Comparison of ENCODE assay signal across 8 cellular contexts in genomic region chr2:45649457-45649854, GRCh38. TPM values are rescaled to one million over a fixed set of nuclear protein-coding genes. Genes with fewer than 3 reads are reported as not detected.
DNase-seq lines count a peak whose midpoint lies in the region; ATAC-seq and TF ChIP-seq lines count a peak whose summit lies in the region.

No MANE protein-coding gene starts in this region.

- POLR2A ChIA-PET in naive thymus-derived CD8-positive, alpha-beta T cell (lab: Charles Lee): interaction anchor here (0.8 to 1.4 kb wide), 4 partner anchors 10 to 286 kb away, joined by 3 to 4 read pairs (median 4); no protein-coding TSS in a partner anchor

- peak; percentile 28; the same call in 1 of the 2 replicates for TF ChIP-seq CTCF in OCI-LY3 (IDR thresholded peaks at IDR 0.05; ENCODE audit: low read depth, low read length)

- H3K9ac ChIP-seq in ES-I3 (ENCODE audit: low read depth, low read length): peak overlapping the region; percentile 89
- H3K9ac ChIP-seq in OCI-LY3 (ENCODE audit: low read length): peak overlapping the region; percentile 76

- H3K4me1 Mint-ChIP-seq in naive thymus-derived CD8-positive, alpha-beta T cell: peaks cover 27 to 37% (median 35%) of the 10 kb centered on the region in 4 donors

- H3K4me3 ChIP-seq in OCI-LY3 (ENCODE audit: low read length): peak overlapping the region; percentile 92
- H3K4me3 ChIP-seq in ectodermal cell (ENCODE audit: insufficient read depth, low read depth, low read length): peak overlapping the region; percentile 58

- H3K27ac Mint-ChIP-seq in naive thymus-derived CD8-positive, alpha-beta T cell: peak overlapping the region; percentile 75 to 98 (median 87)

- H3K27me3 ChIP-seq in OCI-LY3 (ENCODE audit: low read depth, low read length) (peaks cover 41% of the 10 kb centered on the region), ectodermal cell (ENCODE audit: control insufficient read depth, insufficient read depth, low read length, poor library complexity, severe bottlenecking) (peaks cover 74% of the 10 kb centered on the region)

- ATAC-seq in naive thymus-derived CD8-positive, alpha-beta T cell: no peak
- no peak for ATAC-seq in GM19397 (IDR thresholded peaks at IDR 0.05; ENCODE audit: unreplicated experiment)
- no peak for ATAC-seq in HG03571 (IDR thresholded peaks at IDR 0.05; ENCODE audit: unreplicated experiment)

- WGBS in ectodermal cell, 2 experiments: 7% methylated on average over 10 of the region's 10 CpGs

- no peaks in the 10 kb centered on the region for H3K36me3 ChIP-seq in ES-I3 (ENCODE audit: insufficient read depth, low read length)
- H3K36me3 ChIP-seq in OCI-LY3 (replicated peaks; ENCODE audit: low read depth, low read length): no peaks in the 10 kb centered on the region
- H3K36me3 ChIP-seq in ectodermal cell (ENCODE audit: control insufficient read depth, insufficient read depth, low read length): no peaks in the 10 kb centered on the region

- H3K9me3 Mint-ChIP-seq in naive thymus-derived CD8-positive, alpha-beta T cell: peaks cover 0 to 4% (median 0%) of the 10 kb centered on the region in 9 donors

- no peaks in the 10 kb centered on the region for H3K79me2 ChIP-seq in OCI-LY3 (ENCODE audit: low read length)

- peak overlapping the region; percentile 72 for H3K4me2 ChIP-seq in OCI-LY3 (ENCODE audit: low read length)

- H3K9me3 ChIP-seq in ES-I3 (ENCODE audit: control insufficient read depth, insufficient read depth, low read length): no peaks in the 10 kb centered on the region
- H3K9me3 ChIP-seq in OCI-LY3 (ENCODE audit: insufficient read depth, low read length): no peaks in the 10 kb centered on the region
- no peaks in the 10 kb centered on the region for H3K9me3 ChIP-seq in ectodermal cell (ENCODE audit: control insufficient read depth, low read length)

- no peaks in the 10 kb centered on the region for H4K20me1 ChIP-seq in OCI-LY3 (ENCODE audit: insufficient read depth, low read length)

- H2AFZ ChIP-seq in OCI-LY3 (ENCODE audit: low read depth, low read length): peak overlapping the region; percentile 64; the same call in 1 of the 2 replicates

- H3K4me1 ChIP-seq in ES-I3 (ENCODE audit: insufficient read depth, low read length) (no peaks in the 10 kb centered on the region), OCI-LY3 (ENCODE audit: low read length) (peaks cover 16% of the 10 kb centered on the region; the same call in 1 of the 2 replicates), ectodermal cell (ENCODE audit: control insufficient read depth, insufficient read depth, low read length) (peaks cover 16% of the 10 kb centered on the region)

- H3K36me3 Mint-ChIP-seq in naive thymus-derived CD8-positive, alpha-beta T cell: no peaks in the 10 kb centered on the region

- H3K27me3 Mint-ChIP-seq in naive thymus-derived CD8-positive, alpha-beta T cell: peaks cover 0 to 2% (median 0%) of the 10 kb centered on the region in 5 donors

- H3K27ac ChIP-seq in OCI-LY3 (ENCODE audit: low read length): no peak overlapping the region
- no peak overlapping the region for H3K27ac ChIP-seq in ectodermal cell (ENCODE audit: insufficient read depth, low read depth, low read length, poor library complexity, severe bottlenecking)

- DNase-seq in naive thymus-derived CD8-positive, alpha-beta T cell: no peak
- DNase-seq in LoVo (ENCODE audit: low spot score) (no peak), MV-4-11 (lab: John Stamatoyannopoulos, UW) (no peak)

- peak overlapping the region; percentile 84 to 97 (median 89) for H3K4me3 Mint-ChIP-seq in naive thymus-derived CD8-positive, alpha-beta T cell

RNA-seq across cellular contexts. Expression of gene PRKCE, which starts 2.0 kb away (rescaled TPM):
- 3.2 TPM for polyA plus RNA-seq in ectodermal cell (2013, experiment 1 of 4)
- 2.5 TPM for polyA plus RNA-seq in ectodermal cell (2013, experiment 2 of 4)
- polyA plus RNA-seq in ectodermal cell (2013, experiment 3 of 4): 2.6 TPM
- polyA plus RNA-seq in ectodermal cell (2013, experiment 4 of 4): 2.7 TPM
- 10 to 100 TPM; 19.1 to 20.2 TPM for total RNA-seq in naive thymus-derived CD8-positive, alpha-beta T cell
- polyA plus RNA-seq in naive thymus-derived CD8-positive, alpha-beta T cell: 1 to 10 TPM; 1.6 to 2.7 (median 2.4) TPM

RNA-seq across cellular contexts. Expression of gene SRBD1, which starts 38.4 kb away (rescaled TPM):
- polyA plus RNA-seq in ectodermal cell (2013, experiment 1 of 4): 20.8 TPM
- 23.8 TPM for polyA plus RNA-seq in ectodermal cell (2013, experiment 2 of 4)
- 16.4 TPM for polyA plus RNA-seq in ectodermal cell (2013, experiment 3 of 4)
- polyA plus RNA-seq in ectodermal cell (2013, experiment 4 of 4): 17.4 TPM
- 10 to 100 TPM; 24.5 to 26.3 TPM for total RNA-seq in naive thymus-derived CD8-positive, alpha-beta T cell
- 10 to 100 TPM; 13.2 to 14.5 (median 14.4) TPM for polyA plus RNA-seq in naive thymus-derived CD8-positive, alpha-beta T cell
